8 cellular contexts compared by ENCODE assay signal in the genomic region with DNA sequence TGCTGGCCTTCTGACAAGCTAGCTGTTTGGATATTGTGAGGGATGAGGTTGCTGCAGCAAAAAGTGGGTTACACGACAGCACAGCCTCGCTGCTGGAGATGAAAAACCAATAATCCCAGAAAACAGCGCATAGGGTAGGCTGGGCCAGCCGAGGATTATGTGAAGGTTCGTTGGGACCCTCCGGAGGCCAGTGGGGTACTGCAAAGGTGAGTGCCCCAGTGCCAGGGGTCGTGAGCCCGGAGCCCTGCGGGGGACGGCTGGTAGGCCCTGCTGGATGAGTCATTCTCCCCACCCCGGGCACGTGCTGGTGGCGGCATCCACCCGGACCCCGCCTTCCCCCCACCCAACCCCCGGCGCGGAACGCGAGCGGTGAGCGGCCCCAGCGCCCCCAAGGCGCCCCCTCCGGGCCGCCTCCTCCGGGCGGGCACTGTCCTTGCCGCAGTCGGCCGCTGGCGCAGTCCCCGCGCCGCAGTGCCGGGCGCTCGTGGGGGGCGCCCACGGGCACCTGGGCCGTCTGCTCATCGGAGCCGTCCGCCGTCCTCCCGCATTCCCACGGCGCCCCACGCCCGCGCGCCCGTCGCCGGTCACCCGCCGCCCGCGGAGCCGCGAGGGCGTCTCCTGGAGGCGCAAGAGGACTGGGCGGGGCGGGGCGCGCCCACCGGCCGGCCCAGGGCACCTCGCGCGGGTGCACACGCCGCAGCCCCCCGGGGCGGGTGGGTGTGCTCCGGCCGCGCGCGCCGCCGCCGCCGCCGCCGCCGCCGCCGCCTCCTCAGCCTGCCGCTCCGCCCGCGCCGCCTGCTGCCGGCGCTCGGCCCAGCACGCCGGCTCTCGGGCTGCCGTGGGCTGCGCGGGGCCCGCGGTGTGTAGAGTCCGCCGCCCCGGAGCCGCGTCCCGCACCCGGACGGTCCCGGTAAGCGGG. TPM values are rescaled to one million over a fixed set of nuclear protein-coding genes. Genes with fewer than 3 reads are reported as not detected.
DNase-seq lines count a peak whose midpoint lies in the region; ATAC-seq and TF ChIP-seq lines count a peak whose summit lies in the region.

A gene (plus strand): TSS at position 794 of the 919 bp plus-strand sequence. CDS start 13,014 bp downstream, outside the sequence.

- no peak within 1 kb of the TSS for H2AFZ ChIP-seq in smooth muscle cell (ENCODE audit: low read depth)

- peak; percentile 7 to 48 (median 19) for DNase-seq in CD4-positive, alpha-beta memory T cell
- no peak for DNase-seq in Jurkat, Clone E6-1 (ENCODE audit: low read depth, low spot score)
- DNase-seq in activated naive CD8-positive, alpha-beta T cell treated with anti-CD3 and anti-CD28 coated beads, Interleukin-2, amount 10 ng/mL, durations not matched to agents 7 days and 5 days, result peak; percentile 55
- DNase-seq in smooth muscle cell (lab: John Stamatoyannopoulos, UW; ENCODE audit: unreplicated experiment) (no peak), MV-4-11 (lab: John Stamatoyannopoulos, UW) (no peak), Ammon's horn (ENCODE audit: low spot score) (no peak)

- H3K36me3 Mint-ChIP-seq in CD4-positive, alpha-beta memory T cell, result no peaks in the 10 kb centered on the region
- no peaks in the 10 kb centered on the region for H3K36me3 Mint-ChIP-seq in activated naive CD8-positive, alpha-beta T cell treated with anti-CD3 and anti-CD28 coated beads, Interleukin-2, amount 10 ng/mL, durations not matched to agents 7 days and 5 days

- H3K9me3 ChIP-seq in CD4-positive, alpha-beta memory T cell (ENCODE audit: control insufficient read depth in 1 of 2, low read length in 2 of 2), result no peaks in the 10 kb centered on the region
- H3K9me3 ChIP-seq in iPS-15b (ENCODE audit: control insufficient read depth, insufficient read depth, low read length), result no peaks in the 10 kb centered on the region
- no peaks in the 10 kb centered on the region for H3K9me3 ChIP-seq in smooth muscle cell (replicated peaks; ENCODE audit: low read depth)

- H3K9ac ChIP-seq in iPS-15b (ENCODE audit: low read depth, low read length) (no peak within 1 kb of the TSS), smooth muscle cell (ENCODE audit: low read depth) (no peak within 1 kb of the TSS)

- no peaks in the 10 kb centered on the region for H3F3A ChIP-seq in smooth muscle cell (ENCODE audit: low read depth)

- intact Hi-C loops in CD4-positive, alpha-beta memory T cell (cut with micrococcal nuclease), result no loop called here

- TF ChIP-seq CTCF in smooth muscle cell (IDR thresholded peaks at IDR 0.05; ENCODE audit: borderline replicate concordance, insufficient read depth, poor library complexity, severe bottlenecking), result no peak

- ATAC-seq in activated naive CD8-positive, alpha-beta T cell treated with anti-CD3 and anti-CD28 coated beads, Interleukin-2, amount 10 ng/mL, durations not matched to agents 7 days and 5 days (ENCODE audit: low read depth), result peak; percentile 74
- no peak for ATAC-seq in GM21825 (IDR thresholded peaks at IDR 0.05; ENCODE audit: unreplicated experiment)

- WGBS in smooth muscle cell (ENCODE audit: low lambda C conversion rate), result 2% methylated on average over 36 of the region's 116 CpGs

- peaks cover 0 to 4% (median under 1%) of the 10 kb centered on the region in 4 donors for H3K4me1 Mint-ChIP-seq in CD4-positive, alpha-beta memory T cell
- H3K4me1 Mint-ChIP-seq in activated naive CD8-positive, alpha-beta T cell treated with anti-CD3 and anti-CD28 coated beads, Interleukin-2, amount 10 ng/mL, durations not matched to agents 7 days and 5 days, result peaks cover 5% of the 10 kb centered on the region

- H3K4me1 ChIP-seq in CD4-positive, alpha-beta memory T cell (ENCODE audit: insufficient read depth, low read length), result peaks cover 4% of the 10 kb centered on the region
- H3K4me1 ChIP-seq in iPS-15b (ENCODE audit: control insufficient read depth, insufficient read depth, low read length) (peaks cover 5% of the 10 kb centered on the region), smooth muscle cell (ENCODE audit: low read depth) (peaks cover 23% of the 10 kb centered on the region)

- H3K4me3 Mint-ChIP-seq in CD4-positive, alpha-beta memory T cell, result peak within 1 kb of the TSS; percentile 55 to 78 (median 74)
- peak within 1 kb of the TSS; percentile 50 for H3K4me3 Mint-ChIP-seq in activated naive CD8-positive, alpha-beta T cell treated with anti-CD3 and anti-CD28 coated beads, Interleukin-2, amount 10 ng/mL, durations not matched to agents 7 days and 5 days

- H3K9me3 Mint-ChIP-seq in CD4-positive, alpha-beta memory T cell, result peaks cover 0 to 1% (median 0%) of the 10 kb centered on the region in 8 donors
- H3K9me3 Mint-ChIP-seq in activated naive CD8-positive, alpha-beta T cell treated with anti-CD3 and anti-CD28 coated beads, Interleukin-2, amount 10 ng/mL, durations not matched to agents 7 days and 5 days, result no peaks in the 10 kb centered on the region

- no peak within 1 kb of the TSS for H3K4me3 ChIP-seq in CD4-positive, alpha-beta memory T cell (ENCODE audit: low read length in 2 of 2)
- H3K4me3 ChIP-seq in Jurkat, Clone E6-1 (ENCODE audit: low read length), result peak within 1 kb of the TSS; percentile 30
- peak within 1 kb of the TSS; percentile 58 for H3K4me3 ChIP-seq in iPS-15b (ENCODE audit: low read depth, low read length)
- peak within 1 kb of the TSS; percentile 48 for H3K4me3 ChIP-seq in smooth muscle cell

- peaks cover 53 to 56% of the 10 kb centered on the region in 2 donors for H3K27me3 Mint-ChIP-seq in CD4-positive, alpha-beta memory T cell
- peaks cover 68% of the 10 kb centered on the region for H3K27me3 Mint-ChIP-seq in activated naive CD8-positive, alpha-beta T cell treated with anti-CD3 and anti-CD28 coated beads, Interleukin-2, amount 10 ng/mL, durations not matched to agents 7 days and 5 days

- CTCF ChIA-PET in CD4-positive, alpha-beta memory T cell (lab: Charles Lee; ENCODE audit: partially characterized antibody), result interaction anchor here (0.8 kb wide), 1 partner anchor 93 kb away, joined by 3 read pairs; no protein-coding TSS in a partner anchor

- no peaks in the 10 kb centered on the region for H3K36me3 ChIP-seq in CD4-positive, alpha-beta memory T cell (ENCODE audit: insufficient read depth, low read length)
- H3K36me3 ChIP-seq in iPS-15b (ENCODE audit: control insufficient read depth, insufficient read depth, low read length), result no peaks in the 10 kb centered on the region
- no peaks in the 10 kb centered on the region for H3K36me3 ChIP-seq in smooth muscle cell (ENCODE audit: low read depth)

- H4K20me1 ChIP-seq in smooth muscle cell (ENCODE audit: low read depth), result no peaks in the 10 kb centered on the region

- H3K79me2 ChIP-seq in smooth muscle cell (ENCODE audit: low read depth), result no peaks in the 10 kb centered on the region

- H3K27ac ChIP-seq in CD4-positive, alpha-beta memory T cell (ENCODE audit: low read depth, low read length), result no peak within 1 kb of the TSS
- H3K27ac ChIP-seq in smooth muscle cell (ENCODE audit: low read depth), result no peak within 1 kb of the TSS

- POLR2A ChIA-PET in CD4-positive, alpha-beta memory T cell (lab: Charles Lee; ENCODE audit: partially characterized antibody), result no interaction called here
- POLR2A ChIA-PET in activated naive CD8-positive, alpha-beta T cell treated with anti-CD3 and anti-CD28 coated beads, Interleukin-2, amount 10 ng/mL, durations not matched to agents 7 days and 5 days (lab: Charles Lee), result no interaction called here

- peaks cover 38% of the 10 kb centered on the region for H3K27me3 ChIP-seq in CD4-positive, alpha-beta memory T cell (ENCODE audit: insufficient read depth, low read length)
- H3K27me3 ChIP-seq in iPS-15b (ENCODE audit: control insufficient read depth, insufficient read depth, low read length), result peaks cover 52% of the 10 kb centered on the region
- H3K27me3 ChIP-seq in smooth muscle cell (ENCODE audit: low read depth), result peaks cover 54% of the 10 kb centered on the region

- H3K27ac Mint-ChIP-seq in CD4-positive, alpha-beta memory T cell, result no peak within 1 kb of the TSS
- no peak within 1 kb of the TSS for H3K27ac Mint-ChIP-seq in activated naive CD8-positive, alpha-beta T cell treated with anti-CD3 and anti-CD28 coated beads, Interleukin-2, amount 10 ng/mL, durations not matched to agents 7 days and 5 days

- peak within 1 kb of the TSS; percentile 85 for H3K4me2 ChIP-seq in smooth muscle cell

RNA-seq across cellular contexts. Expression of the gene that starts here (rescaled TPM):
- total RNA-seq in CD4-positive, alpha-beta memory T cell, result not detected
- polyA plus RNA-seq in CD4-positive, alpha-beta memory T cell, result not detected
- 0.90 TPM for polyA plus RNA-seq in Jurkat, Clone E6-1 (2012; ENCODE audit: insufficient read depth, insufficient read length)
- total RNA-seq in activated naive CD8-positive, alpha-beta T cell treated with anti-CD3 and anti-CD28 coated beads, Interleukin-2, amount 10 ng/mL, durations not matched to agents 7 days and 5 days, result not detected
- 0.22 and 0.49 TPM in 2 replicates for total RNA-seq in smooth muscle cell
- polyA plus RNA-seq in smooth muscle cell, result 0.07 and 0.90 TPM in 2 replicates

Comparison
In these comparisons a context has a peak if more than half of its experiments do, and no peak if none do; other contexts are left out.
1. Peak in DNase-seq in CD4-positive, alpha-beta memory T cell; RNA of the gene not detected or under 1 TPM.
2. Peak in DNase-seq and ATAC-seq in activated naive CD8-positive, alpha-beta T cell treated with anti-CD3 and anti-CD28 coated beads, Interleukin-2, amount 10 ng/mL, durations not matched to agents 7 days and 5 days; RNA of the gene not detected or under 1 TPM.
3. H3K4me3 ChIP-seq: peak in Jurkat, Clone E6-1 (single experiment), iPS-15b (single experiment) and smooth muscle cell (single experiment); none in CD4-positive, alpha-beta memory T cell (0 of 2).